ENCODE assay signal across 11 cellular contexts in genomic region chr6:47964994-47965393, GRCh38.
"Had no signal": no experiment of that assay in that cellular context is flagged by ENCODE, and none has a peak within 500 bp of the region (broad histone marks: within the 10 kb centered on the region; RNA-seq: fewer than 3 reads in every experiment).

No MANE protein-coding gene starts in this region.

- H3K4me3 ChIP-seq: GM23248, GM23338, HAP-1 had no signal

- H3K9me3 ChIP-seq: HAP-1 had no signal

- H3K27ac ChIP-seq: GM23248 had no signal

- DNase-seq: GM23248, GOT3, H7, H9, HCEC 1CT, HFFc6 had no signal

- H3K9ac ChIP-seq: GM23248 had no signal

- H3K9me3 Mint-ChIP-seq: GM23338, H9 had no signal

- H3K4me1 ChIP-seq: HAP-1 had no signal

- ATAC-seq: GM23338, HCT116 had no signal

- H3K36me3 ChIP-seq: HAP-1 had no signal

- H3K4me2 ChIP-seq: GM23338 had no signal

- H2AFZ ChIP-seq: GM23248, GM23338 had no signal

- FAIRE-seq: H1, H54 had no signal

- H3K4me1 Mint-ChIP-seq: H9 had no signal

- H3K4me3 Mint-ChIP-seq: GM23338, H9, HFFc6 had no signal

- H3K27ac Mint-ChIP-seq: GM23338, H9, HFFc6 had no signal
